35 cellular contexts compared by ENCODE assay signal in the genomic region with DNA sequence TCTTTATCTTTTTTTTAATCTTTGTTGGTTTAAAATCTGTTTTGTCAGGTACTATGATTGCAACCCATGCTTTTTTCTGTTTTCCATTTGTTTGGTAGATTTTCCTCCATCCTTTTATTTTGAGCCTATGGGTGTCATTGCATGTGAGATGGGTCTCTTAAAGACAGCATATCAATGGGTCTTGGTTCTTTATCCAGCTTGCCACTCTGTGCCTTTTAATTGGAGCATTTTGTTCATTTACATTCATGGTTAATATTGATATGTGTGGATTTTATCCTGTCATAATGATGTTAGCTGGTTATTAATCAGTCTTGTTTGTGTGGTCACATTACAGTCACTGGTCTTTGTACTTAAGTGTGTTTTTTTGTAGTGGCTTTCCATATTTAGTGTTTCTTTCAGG.
"Had no signal": no experiment of that assay in that cellular context is flagged by ENCODE, and none has a peak within 500 bp of the region (broad histone marks: within the 10 kb centered on the region; RNA-seq: fewer than 3 reads in every experiment).

No MANE protein-coding gene starts in this region.

- H3K27ac ChIP-seq: KMS-11 had no signal

- H3K9ac ChIP-seq: KMS-11 had no signal

- H3K4me3 ChIP-seq: MG63 had no signal

- H3K36me3 ChIP-seq: MG63 had no signal

- H3K27me3 ChIP-seq: MG63 had no signal

- DNase-seq: Karpas-422, Kasumi-1, MG63, MM.1S, MV-4-11, NCI-H1048, NCI-H1092, NCI-H1092 treated with DMSO at 0.1 percent for 48 hours, NCI-H1105, NCI-H1105 treated with DMSO at 0.1 percent for 48 hours, NCI-H1417, NCI-H1417 treated with DMSO at 0.1 percent for 48 hours, NCI-H1436, NCI-H1436 treated with DMSO at 0.1 percent for 48 hours, NCI-H146, NCI-H1694, NCI-H1694 treated with DMSO at 0.1 percent for 48 hours, NCI-H187, NCI-H187 treated with DMSO at 0.1 percent for 48 hours, NCI-H1930, NCI-H2029, NCI-H2029 treated with DMSO at 0.1 percent for 48 hours, NCI-H2081, NCI-H2081 treated with DMSO at 0.1 percent for 48 hours, NCI-H2107, NCI-H2171, NCI-H2171 treated with DMSO at 0.1 percent for 48 hours, NCI-H2227 treated with DMSO at 0.1 percent for 48 hours, NCI-H226, NCI-H345, NCI-H446, NCI-H446 treated with DMSO at 0.1 percent for 48 hours, NCI-H510A, NCI-H510A treated with DMSO at 0.1 percent for 48 hours had no signal
